Comparison of ENCODE assay signal across 30 cellular contexts in the genomic region with DNA sequence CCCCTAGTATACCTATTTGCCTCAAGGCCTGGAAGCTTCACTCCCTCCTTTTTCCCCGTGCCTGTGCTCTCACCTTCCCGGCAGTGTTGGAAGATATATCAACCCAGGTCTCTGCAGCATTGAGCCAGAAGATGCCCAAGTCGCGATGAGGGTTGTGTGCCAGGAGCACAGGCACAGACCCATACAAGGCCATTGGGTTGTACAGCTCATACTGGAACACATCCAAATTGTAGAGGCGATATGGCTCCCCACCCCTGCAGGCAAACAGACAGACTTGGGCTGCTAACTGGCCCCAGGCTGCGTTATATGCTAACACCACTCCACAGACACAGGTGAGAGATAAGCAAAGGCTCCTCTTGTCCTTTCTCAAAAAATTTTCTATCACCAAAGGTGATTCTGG.
DNase-seq lines count a peak whose midpoint lies in the region; ATAC-seq, FAIRE-seq and TF ChIP-seq lines count a peak whose summit lies in the region.
"Had no signal": no experiment of that assay in that cellular context is flagged by ENCODE, and none has a peak within 500 bp of the region (broad histone marks: within the 10 kb centered on the region; RNA-seq: fewer than 3 reads in every experiment).

No MANE protein-coding gene starts in this region.

- no peak for FAIRE-seq in urothelium cell line (lab: Jason Lieb, UNC)
- FAIRE-seq: A549, D721Med, H1, HTR-8/SVneo, K562, TTC549 had no signal

- H3K4me3 ChIP-seq in rectal smooth muscle tissue (ENCODE audit: low read length): no peak overlapping the region
- H3K4me3 ChIP-seq: A549, K562, lung, ovary, skin epidermis had no signal

- no peaks in the 10 kb centered on the region for H3K27me3 Mint-ChIP-seq in activated T-cell treated with anti-CD3 and anti-CD28 coated beads, Interleukin-2, amount 50 U/mL, for 24 hours
- no peaks in the 10 kb centered on the region for H3K27me3 Mint-ChIP-seq in effector memory CD8-positive, alpha-beta T cell
- H3K27me3 Mint-ChIP-seq: activated CD4-positive, alpha-beta memory T cell treated with anti-CD3 and anti-CD28 coated beads for 36 hours; natural killer cell treated with Interleukin-12 subunit alpha and Interleukin-12 subunit beta and Interleukin-15 and Interleukin-18, amount 100 ng/mL, for 72 hours had no signal

- no peaks in the 10 kb centered on the region for H3K4me1 ChIP-seq in rectal smooth muscle tissue (ENCODE audit: control insufficient read depth, insufficient read depth, low read length)
- H3K4me1 ChIP-seq: A549 had no signal

- no peak for DNase-seq in activated T-cell treated with anti-CD3 and anti-CD28 coated beads, Interleukin-2, amount 50 U/mL, for 24 hours
- DNase-seq in activated T-cell treated with anti-CD3 and anti-CD28 coated beads for 4 hours: no peak
- DNase-seq in RWPE1 (ENCODE audit: low spot score): no peak
- DNase-seq in effector memory CD8-positive, alpha-beta T cell: no peak
- no peak for DNase-seq in HEK293T (ENCODE audit: extremely low spot score)
- no peak for DNase-seq in urothelium cell line (ENCODE audit: low spot score)
- DNase-seq: activated CD4-positive, alpha-beta memory T cell treated with anti-CD3 and anti-CD28 coated beads for 36 hours; activated CD4-positive, CD25-positive, alpha-beta regulatory T cell; activated CD8-positive, alpha-beta memory T cell treated with anti-CD3 and anti-CD28 coated beads, Interleukin-2, amount 50 U/mL, for 48 hours; activated effector memory CD4-positive, alpha-beta T cell treated with anti-CD3 and anti-CD28 coated beads, Interleukin-2, amount 50 U/mL, for 16 hours; amniotic stem cell; brain microvascular endothelial cell; erythroblast; hypothalamus; NCI-H1092; NCI-H1694 treated with DMSO at 0.1 percent for 48 hours; NCI-H510A; ovary; stimulated activated naive CD4-positive, alpha-beta T cell treated with Interleukin-2 at 50 U/mL for 16 hours had no signal

- no peak overlapping the region for H3K9ac ChIP-seq in rectal smooth muscle tissue (ENCODE audit: low read length)

- peak overlapping the region; percentile 11 for H3K27ac ChIP-seq in RWPE1
- H3K27ac ChIP-seq in rectal smooth muscle tissue (ENCODE audit: low read depth, low read length): peak overlapping the region; percentile 45
- H3K27ac ChIP-seq: A549, brain microvascular endothelial cell, ovary, skin epidermis had no signal

- H3K4me3 Mint-ChIP-seq in activated T-cell treated with anti-CD3 and anti-CD28 coated beads, Interleukin-2, amount 50 U/mL, for 24 hours: no peak overlapping the region
- H3K4me3 Mint-ChIP-seq in effector memory CD8-positive, alpha-beta T cell: no peak overlapping the region
- H3K4me3 Mint-ChIP-seq: activated CD4-positive, alpha-beta memory T cell treated with anti-CD3 and anti-CD28 coated beads for 36 hours; natural killer cell treated with Interleukin-12 subunit alpha and Interleukin-12 subunit beta and Interleukin-15 and Interleukin-18, amount 100 ng/mL, for 72 hours had no signal

- no peaks in the 10 kb centered on the region for H3K9me3 Mint-ChIP-seq in activated T-cell treated with anti-CD3 and anti-CD28 coated beads, Interleukin-2, amount 50 U/mL, for 24 hours
- H3K9me3 Mint-ChIP-seq in effector memory CD8-positive, alpha-beta T cell: no peaks in the 10 kb centered on the region
- H3K9me3 Mint-ChIP-seq: activated CD4-positive, alpha-beta memory T cell treated with anti-CD3 and anti-CD28 coated beads for 36 hours; natural killer cell treated with Interleukin-12 subunit alpha and Interleukin-12 subunit beta and Interleukin-15 and Interleukin-18, amount 100 ng/mL, for 72 hours had no signal

- H3K27ac Mint-ChIP-seq in activated T-cell treated with anti-CD3 and anti-CD28 coated beads, Interleukin-2, amount 50 U/mL, for 24 hours: peak overlapping the region; percentile 82
- H3K27ac Mint-ChIP-seq in effector memory CD8-positive, alpha-beta T cell: peak overlapping the region; percentile 50 to 52
- H3K27ac Mint-ChIP-seq: activated CD4-positive, alpha-beta memory T cell treated with anti-CD3 and anti-CD28 coated beads for 36 hours had no signal

- peaks cover 96% of the 10 kb centered on the region for H3K36me3 Mint-ChIP-seq in activated T-cell treated with anti-CD3 and anti-CD28 coated beads, Interleukin-2, amount 50 U/mL, for 24 hours (ENCODE audit: low read depth)
- peaks cover 92% of the 10 kb centered on the region for H3K36me3 Mint-ChIP-seq in effector memory CD8-positive, alpha-beta T cell (ENCODE audit: insufficient read depth)

- peaks cover 14% of the 10 kb centered on the region for H3K4me1 Mint-ChIP-seq in activated T-cell treated with anti-CD3 and anti-CD28 coated beads, Interleukin-2, amount 50 U/mL, for 24 hours (ENCODE audit: low read depth)
- peaks cover 1 to 12% of the 10 kb centered on the region in 2 donors for H3K4me1 Mint-ChIP-seq in effector memory CD8-positive, alpha-beta T cell (ENCODE audit: low read depth in 2 of 2)

- peaks cover 66% of the 10 kb centered on the region for H3K36me3 ChIP-seq in rectal smooth muscle tissue (ENCODE audit: control insufficient read depth, insufficient read depth, low read length)
- H3K36me3 ChIP-seq: ovary had no signal

- H3K27me3 ChIP-seq in rectal smooth muscle tissue (ENCODE audit: control insufficient read depth, insufficient read depth, low read length): no peaks in the 10 kb centered on the region
- H3K27me3 ChIP-seq: brain microvascular endothelial cell, ovary had no signal

- no peak for ATAC-seq in effector memory CD8-positive, alpha-beta T cell (replicated peaks)
- ATAC-seq in SK-N-SH treated with all-trans-retinoic acid at 6 μM for 48 hours: no peak
- ATAC-seq: A549; K562; natural killer cell treated with Interleukin-12 subunit alpha and Interleukin-12 subunit beta and Interleukin-15 and Interleukin-18, amount 100 ng/mL, for 72 hours had no signal

- POLR2A ChIA-PET in RWPE1 (lab: Yijun Ruan, JAX; ENCODE audit: low non-redundant PET): no interaction called here
- POLR2A ChIA-PET in HEK293T (lab: Yijun Ruan, JAX): no interaction called here

- CTCF ChIA-PET in RWPE1 (lab: Yijun Ruan, JAX): interaction anchor here (0.7 kb wide), 1 partner anchor 817 kb away, joined by 3 read pairs; no protein-coding TSS in a partner anchor
- CTCF ChIA-PET in HEK293T (lab: Yijun Ruan, JAX): interaction anchor here (1.6 kb wide), 1 partner anchor 41 kb away, joined by 4 read pairs; a partner anchor contains a TSS

- TF ChIP-seq CTCF in RWPE1 (conservative IDR thresholded peaks at IDR 0.05; ENCODE audit: low read depth): no peak

TF ChIP-seq in HEK293T, 16 proteins besides CTCF, POLR2A, EP300 and RAD21:
- TF ChIP-seq, protein P1, sequence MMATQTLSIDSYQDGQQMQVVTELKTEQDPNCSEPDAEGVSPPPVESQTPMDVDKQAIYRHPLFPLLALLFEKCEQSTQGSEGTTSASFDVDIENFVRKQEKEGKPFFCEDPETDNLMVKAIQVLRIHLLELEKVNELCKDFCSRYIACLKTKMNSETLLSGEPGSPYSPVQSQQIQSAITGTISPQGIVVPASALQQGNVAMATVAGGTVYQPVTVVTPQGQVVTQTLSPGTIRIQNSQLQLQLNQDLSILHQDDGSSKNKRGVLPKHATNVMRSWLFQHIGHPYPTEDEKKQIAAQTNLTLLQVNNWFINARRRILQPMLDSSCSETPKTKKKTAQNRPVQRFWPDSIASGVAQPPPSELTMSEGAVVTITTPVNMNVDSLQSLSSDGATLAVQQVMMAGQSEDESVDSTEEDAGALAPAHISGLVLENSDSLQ (IDR thresholded peaks at IDR 0.05): no peak

TF ChIP-seq in SK-N-SH treated with all-trans-retinoic acid at 6 μM for 48 hours, 23 proteins besides CTCF, POLR2A, EP300 and RAD21:
- TF ChIP-seq ESRRG (CRISPR knock-in tag; IDR thresholded peaks at IDR 0.05) (no peak), TCF4 (CRISPR knock-in tag; IDR thresholded peaks at IDR 0.05; ENCODE audit: borderline replicate concordance) (no peak), ZNF70 (CRISPR knock-in tag; IDR thresholded peaks at IDR 0.05) (no peak), ARNTL (CRISPR knock-in tag; IDR thresholded peaks at IDR 0.05; ENCODE audit: borderline replicate concordance, low read depth) (no peak), ZFP30 (CRISPR knock-in tag; IDR thresholded peaks at IDR 0.05) (no peak), SNAI2 (CRISPR knock-in tag; IDR thresholded peaks at IDR 0.05) (no peak), ZNF8 (CRISPR knock-in tag; IDR thresholded peaks at IDR 0.05) (no peak), ZC3H10 (CRISPR knock-in tag; IDR thresholded peaks at IDR 0.05) (no peak), ZNF565 (CRISPR knock-in tag; conservative IDR thresholded peaks at IDR 0.05; ENCODE audit: low read depth) (no peak), OSR1 (CRISPR knock-in tag; IDR thresholded peaks at IDR 0.05) (no peak), ISL1 (CRISPR knock-in tag; IDR thresholded peaks at IDR 0.05) (no peak), TOX (CRISPR knock-in tag; IDR thresholded peaks at IDR 0.05; ENCODE audit: borderline replicate concordance) (no peak)
- TF ChIP-seq, protein P2, sequence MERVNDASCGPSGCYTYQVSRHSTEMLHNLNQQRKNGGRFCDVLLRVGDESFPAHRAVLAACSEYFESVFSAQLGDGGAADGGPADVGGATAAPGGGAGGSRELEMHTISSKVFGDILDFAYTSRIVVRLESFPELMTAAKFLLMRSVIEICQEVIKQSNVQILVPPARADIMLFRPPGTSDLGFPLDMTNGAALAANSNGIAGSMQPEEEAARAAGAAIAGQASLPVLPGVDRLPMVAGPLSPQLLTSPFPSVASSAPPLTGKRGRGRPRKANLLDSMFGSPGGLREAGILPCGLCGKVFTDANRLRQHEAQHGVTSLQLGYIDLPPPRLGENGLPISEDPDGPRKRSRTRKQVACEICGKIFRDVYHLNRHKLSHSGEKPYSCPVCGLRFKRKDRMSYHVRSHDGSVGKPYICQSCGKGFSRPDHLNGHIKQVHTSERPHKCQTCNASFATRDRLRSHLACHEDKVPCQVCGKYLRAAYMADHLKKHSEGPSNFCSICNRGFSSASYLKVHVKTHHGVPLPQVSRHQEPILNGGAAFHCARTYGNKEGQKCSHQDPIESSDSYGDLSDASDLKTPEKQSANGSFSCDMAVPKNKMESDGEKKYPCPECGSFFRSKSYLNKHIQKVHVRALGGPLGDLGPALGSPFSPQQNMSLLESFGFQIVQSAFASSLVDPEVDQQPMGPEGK (CRISPR knock-in tag; IDR thresholded peaks at IDR 0.05; ENCODE audit: borderline replicate concordance): no peak
